Comparison of ENCODE assay signal across 22 cellular contexts in the genomic region with DNA sequence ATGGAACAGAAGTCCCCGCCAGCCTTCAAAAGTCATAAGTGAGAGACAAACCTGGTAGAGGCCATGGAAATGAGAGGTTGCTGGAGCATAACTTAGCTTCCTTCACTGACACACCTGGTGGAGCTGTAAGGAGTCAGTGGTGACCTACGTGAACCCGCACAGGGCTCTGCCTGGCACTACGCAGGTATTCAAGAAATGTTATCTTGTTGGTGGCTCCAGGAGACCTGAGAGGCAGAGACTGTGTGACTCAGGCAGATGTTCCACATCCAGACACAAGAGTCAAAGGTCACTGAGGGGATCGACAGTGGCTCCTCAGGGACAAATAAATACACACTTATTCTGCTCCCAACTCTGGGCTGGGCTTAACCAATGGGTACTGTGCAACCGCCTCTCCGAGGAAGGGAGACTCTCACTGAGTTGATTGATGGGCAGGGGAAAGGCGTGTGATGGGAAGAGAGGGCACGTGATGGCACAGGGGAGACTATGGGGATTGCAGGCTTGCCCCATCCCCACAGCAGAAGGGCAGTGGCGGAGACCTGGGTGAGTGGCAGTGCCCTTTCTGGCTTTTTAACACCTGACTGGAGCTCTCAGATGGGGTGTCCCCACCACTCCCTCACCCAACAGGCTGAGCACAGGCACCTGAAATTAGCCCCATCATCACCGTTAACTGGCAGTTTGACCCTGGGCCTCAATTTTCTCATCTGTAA.
DNase-seq lines count a peak whose midpoint lies in the region; TF ChIP-seq lines count a peak whose summit lies in the region.
"Had no signal": no experiment of that assay in that cellular context is flagged by ENCODE, and none has a peak within 500 bp of the region (broad histone marks: within the 10 kb centered on the region; RNA-seq: fewer than 3 reads in every experiment).

No MANE protein-coding gene starts in this region.

- H3K27me3 Mint-ChIP-seq in Caco-2 (ENCODE audit: insufficient read depth, unreplicated experiment) (no peaks in the 10 kb centered on the region), osteocyte (ENCODE audit: unreplicated experiment) (no peaks in the 10 kb centered on the region)

- H3K9me2 ChIP-seq in Karpas-422 (replicated peaks; ENCODE audit: insufficient read depth, low read length) = no peaks in the 10 kb centered on the region
- H3K9me2 ChIP-seq: SK-N-SH had no signal

- TF ChIP-seq CTCF in Caco-2 (IDR thresholded peaks at IDR 0.05; ENCODE audit: insufficient read depth in 1 of 2, low read depth in 1 of 2, low read length in 1 of 2, severe bottlenecking in 1 of 2, unreplicated experiment in 1 of 2) (no peak), osteocyte (IDR thresholded peaks at IDR 0.05) (no peak)

- H3K27ac ChIP-seq in Karpas-422 (ENCODE audit: low read length) = no peak overlapping the region
- H3K27ac ChIP-seq: GM23248, HL-60 had no signal

- H3K4me3 ChIP-seq in Caco-2 (ENCODE audit: low read depth, low read length) = no peak overlapping the region
- no peak overlapping the region for H3K4me3 ChIP-seq in Karpas-422 (ENCODE audit: low read length)
- no peak overlapping the region for H3K4me3 ChIP-seq in MG63
- H3K4me3 ChIP-seq: GM23248 had no signal

- DNase-seq in Caco-2 (no peak), Karpas-422 (no peak), islet precursor cell (peak; percentile 70), mucosa of gallbladder (ENCODE audit: low spot score) (peak; percentile 26), dedifferentiated amniotic fluid mesenchymal stem cell (ENCODE audit: extremely low spot score) (no peak), MG63 (no peak), osteocyte (ENCODE audit: extremely low spot score, unreplicated experiment) (no peak), NCI-H1092 (lab: John Stamatoyannopoulos, UW) (no peak)
- DNase-seq: 8988T, ACHN, BE2C, GM23248, HCEC 1CT, NCI-H1417, NCI-H1694, NCI-H2029 treated with DMSO at 0.1 percent for 48 hours, NCI-H2227 treated with DMSO at 0.1 percent for 48 hours, NCI-H510A, SK-N-SH, SW 1271 had no signal

- no peak overlapping the region for H3K9ac ChIP-seq in Karpas-422 (ENCODE audit: low read length)
- H3K9ac ChIP-seq: GM23248, SK-N-SH had no signal

- H3K4me1 ChIP-seq in Caco-2 (peaks cover 11% of the 10 kb centered on the region), Karpas-422 (ENCODE audit: low read length) (peaks cover 48% of the 10 kb centered on the region)
- H3K4me1 ChIP-seq: BE2C had no signal

- no peaks in the 10 kb centered on the region for H3K36me3 ChIP-seq in Caco-2 (ENCODE audit: control insufficient read depth, insufficient read depth, low read length)
- H3K36me3 ChIP-seq in Karpas-422 (ENCODE audit: insufficient read depth, low read length) = no peaks in the 10 kb centered on the region
- H3K36me3 ChIP-seq in MG63 = no peaks in the 10 kb centered on the region; the same call in 1 of the 2 replicates
- H3K36me3 ChIP-seq: BE2C had no signal

- no peaks in the 10 kb centered on the region for H3K79me2 ChIP-seq in Karpas-422 (ENCODE audit: low read length)

- H3K4me2 ChIP-seq in Karpas-422 (ENCODE audit: low read depth, low read length, poor library complexity, severe bottlenecking) = peak overlapping the region; percentile 74
- H3K4me2 ChIP-seq: SK-N-SH had no signal

- intact Hi-C loops in Caco-2 (cut with micrococcal nuclease; ENCODE audit: unreplicated experiment) = no loop called here

- H3K9me3 ChIP-seq in Caco-2 (no peaks in the 10 kb centered on the region), Karpas-422 (ENCODE audit: low read length) (no peaks in the 10 kb centered on the region), MG63 (no peaks in the 10 kb centered on the region)
- H3K9me3 ChIP-seq: BE2C, SK-N-SH had no signal

- no peaks in the 10 kb centered on the region for H3K9me3 Mint-ChIP-seq in Caco-2 (ENCODE audit: unreplicated experiment)
- peaks cover 3% of the 10 kb centered on the region for H3K9me3 Mint-ChIP-seq in osteocyte (ENCODE audit: unreplicated experiment)

- H3K4me1 Mint-ChIP-seq in Caco-2 (ENCODE audit: low read depth, unreplicated experiment) (peaks cover 7% of the 10 kb centered on the region), osteocyte (ENCODE audit: unreplicated experiment) (peaks cover 10% of the 10 kb centered on the region)

- no TSS peak for BruUV-seq in Caco-2 (replicated peaks; lab: Mats Ljungman, UMichigan)

- peak overlapping the region; percentile 34 for H3K27ac Mint-ChIP-seq in Caco-2 (ENCODE audit: unreplicated experiment)
- no peak overlapping the region for H3K27ac Mint-ChIP-seq in osteocyte (ENCODE audit: unreplicated experiment)
- H3K27ac Mint-ChIP-seq: CD14-positive monocyte had no signal

- POLR2A ChIA-PET in Caco-2 (lab: Charles Lee) = interaction anchor here (0.6 to 1.2 kb wide), 2 partner anchors 96 to 251 kb away, joined by 3 read pairs; no protein-coding TSS in a partner anchor

- H3K4me3 Mint-ChIP-seq in Caco-2 (ENCODE audit: unreplicated experiment) (no peak overlapping the region), osteocyte (ENCODE audit: unreplicated experiment) (no peak overlapping the region)
- H3K4me3 Mint-ChIP-seq: CD14-positive monocyte had no signal

- H2AFZ ChIP-seq in Karpas-422 (ENCODE audit: low read length) = no peak overlapping the region
- H2AFZ ChIP-seq: GM23248 had no signal

- H3K36me3 Mint-ChIP-seq in Caco-2 (ENCODE audit: insufficient read depth, unreplicated experiment) (peaks cover 6% of the 10 kb centered on the region), osteocyte (ENCODE audit: unreplicated experiment) (peaks cover 3% of the 10 kb centered on the region)
- H3K36me3 Mint-ChIP-seq: CD14-positive monocyte had no signal

- CTCF ChIA-PET in Caco-2 (lab: Charles Lee) = no interaction called here

- no peaks in the 10 kb centered on the region for H4K20me1 ChIP-seq in Karpas-422 (ENCODE audit: insufficient read depth, low read depth, low read length)

- H3K27me3 ChIP-seq in Caco-2 (replicated peaks; ENCODE audit: control insufficient read depth, insufficient read depth, low read length) (no peaks in the 10 kb centered on the region), Karpas-422 (ENCODE audit: low read length) (no peaks in the 10 kb centered on the region), MG63 (no peaks in the 10 kb centered on the region)
- H3K27me3 ChIP-seq: BE2C had no signal

Comparison
In these comparisons a context has a peak if more than half of its experiments do, and no peak if none do; other contexts are left out.
1. DNase-seq: peak in islet precursor cell (single experiment) and mucosa of gallbladder (single experiment); none in Caco-2 (0 of 2), Karpas-422 (single experiment), dedifferentiated amniotic fluid mesenchymal stem cell (single experiment), MG63 (single experiment), osteocyte (single experiment) and NCI-H1092 (single experiment).